Comparison of ENCODE assay signal across 19 cellular contexts in genomic region chr6:2502096-2502997, GRCh38.
DNase-seq lines count a peak whose midpoint lies in the region; ATAC-seq, FAIRE-seq and TF ChIP-seq lines count a peak whose summit lies in the region.
"Had no signal": no experiment of that assay in that cellular context is flagged by ENCODE, and none has a peak within 500 bp of the region (broad histone marks: within the 10 kb centered on the region; RNA-seq: fewer than 3 reads in every experiment).

No MANE protein-coding gene starts in this region.

- WGBS in HepG2 (ENCODE audit: low lambda C conversion rate): 38% methylated on average over 18 of the region's 18 CpGs
- WGBS in suprapubic skin: 57% methylated on average over 18 of the region's 18 CpGs

- no peaks in the 10 kb centered on the region for H4K20me1 ChIP-seq in HepG2 (ENCODE audit: insufficient read depth, low read length)

- H3K4me3 ChIP-seq in MG63 (no peak overlapping the region), brain microvascular endothelial cell (ENCODE audit: low read depth, low read length) (no peak overlapping the region), HepG2 (replicated peaks in 1 of 3; ENCODE audit: insufficient read depth in 1 of 3, low read depth in 2 of 3, low read length in 3 of 3) (peak overlapping the region in 1 of 3 experiments; percentile 13; a peak in 1 of 6 replicates), suprapubic skin (no peak overlapping the region)
- H3K4me3 ChIP-seq: HAP-1, right atrium auricular region had no signal

- POLR2A ChIA-PET in HepG2 (lab: Yijun Ruan, JAX): no interaction called here

- TF ChIP-seq EP300 in HepG2 (IDR thresholded peaks at IDR 0.05; ENCODE audit: low read depth in 2 of 2, low read length in 2 of 2) (no peak), HepG2 (CRISPR knock-in tag; IDR thresholded peaks at IDR 0.05; ENCODE audit: borderline replicate concordance) (no peak), suprapubic skin (IDR thresholded peaks at IDR 0.05) (no peak)

- DNase-seq in MG63 (peak; percentile 44), brain microvascular endothelial cell (no peak), HepG2 (ENCODE audit: low spot score) (peak; percentile 18), suprapubic skin (ENCODE audit: low spot score in 2 of 2) (no peak), NCI-H2171 (lab: John Stamatoyannopoulos, UW) (no peak), NCI-H2107 (lab: John Stamatoyannopoulos, UW) (no peak)
- DNase-seq: activated B cell treated with CpG ODN at 0.5 μM for 24 hours; activated CD8-positive, alpha-beta memory T cell treated with anti-CD3 and anti-CD28 coated beads, Interleukin-2, amount 10 ng/mL, durations not matched to agents 7 days and 5 days; activated gamma-delta T cell; aorta; C1 segment of cervical spinal cord; DMS79; NCI-H1105 treated with DMSO at 0.1 percent for 48 hours; stimulated activated CD4-positive, alpha-beta T cell treated with anti-CD3 and anti-CD28 coated beads, Interleukin-4, amount 100 ng/mL, for 24 hours; SW 1271 had no signal

- H3K27me3 ChIP-seq in MG63 (no peaks in the 10 kb centered on the region), brain microvascular endothelial cell (replicated peaks) (no peaks in the 10 kb centered on the region), HepG2 (ENCODE audit: control insufficient read depth in 1 of 2, insufficient read depth in 2 of 2, low read length in 2 of 2) (no peaks in the 10 kb centered on the region; a peak in 1 of 5 replicates), suprapubic skin (peaks cover 6% of the 10 kb centered on the region)
- H3K27me3 ChIP-seq: right atrium auricular region had no signal

- CTCF ChIA-PET in HepG2 (lab: Yijun Ruan, JAX; ENCODE audit: low intra/inter-chr PET ratio, low total read pairs): no interaction called here

- FAIRE-seq in HepG2 (lab: Jason Lieb, UNC): peak; percentile 8

- H3K9me3 ChIP-seq in MG63: no peaks in the 10 kb centered on the region
- H3K9me3 ChIP-seq in HepG2 (ENCODE audit: low read length): no peaks in the 10 kb centered on the region
- H3K9me3 ChIP-seq in suprapubic skin: no peaks in the 10 kb centered on the region
- H3K9me3 ChIP-seq: HAP-1, right atrium auricular region had no signal

- no TSS peak for BruUV-seq in HepG2 (replicated peaks; lab: Mats Ljungman, UMichigan)

- H3K9ac ChIP-seq in HepG2 (ENCODE audit: insufficient read depth, low read depth, low read length): no peak overlapping the region

- ATAC-seq in HepG2 (peak; percentile 49), GM19328 (IDR thresholded peaks at IDR 0.05; ENCODE audit: unreplicated experiment) (no peak)
- ATAC-seq: activated CD8-positive, alpha-beta memory T cell treated with anti-CD3 and anti-CD28 coated beads, Interleukin-2, amount 10 ng/mL, durations not matched to agents 7 days and 5 days; natural killer cell treated with Interleukin-12 subunit alpha and Interleukin-12 subunit beta and Interleukin-15 and Interleukin-18, amount 100 ng/mL, for 72 hours had no signal

- no peak for TF ChIP-seq RAD21 in HepG2 (CRISPR knock-in tag; IDR thresholded peaks at IDR 0.05)

- intact Hi-C loops in HepG2 (cut with micrococcal nuclease; ENCODE audit: unreplicated experiment): no loop called here

- H3K79me2 ChIP-seq in HepG2 (ENCODE audit: insufficient read depth, low read length): no peaks in the 10 kb centered on the region

- H3K36me3 ChIP-seq in MG63 (no peaks in the 10 kb centered on the region), brain microvascular endothelial cell (replicated peaks) (no peaks in the 10 kb centered on the region), HepG2 (replicated peaks in 1 of 2; ENCODE audit: control insufficient read depth in 1 of 2, insufficient read depth in 2 of 2, low read length in 2 of 2) (no peaks in the 10 kb centered on the region), suprapubic skin (no peaks in the 10 kb centered on the region)
- H3K36me3 ChIP-seq: HAP-1, right atrium auricular region had no signal

- no peak for TF ChIP-seq POLR2A in HepG2 (IDR thresholded peaks at IDR 0.05; ENCODE audit: insufficient read depth in 1 of 2, low read depth in 2 of 2, low read length in 2 of 2)
- no peak for TF ChIP-seq POLR2A in suprapubic skin (IDR thresholded peaks at IDR 0.05)

- in situ Hi-C loops in brain microvascular endothelial cell (cut with HindIII; ENCODE audit: low pct_ligation_motif_present, low sequenced_read_pairs): no loop called here
- in situ Hi-C loops in HepG2 (cut with HindIII; ENCODE audit: extremely low pct_ligation_motif_present, low pct_unique_long_range_greater_than_20kb): no loop called here

- peak overlapping the region; percentile 25 for H2AFZ ChIP-seq in HepG2 (ENCODE audit: low read length)

- peaks cover 38% of the 10 kb centered on the region for H3K4me1 ChIP-seq in HepG2 (ENCODE audit: insufficient read depth, low read length)
- H3K4me1 ChIP-seq in suprapubic skin: peaks cover 14% of the 10 kb centered on the region
- H3K4me1 ChIP-seq: HAP-1 had no signal

- H3K4me2 ChIP-seq in HepG2 (ENCODE audit: low read depth, low read length): peak overlapping the region; percentile 59

- TF ChIP-seq CTCF in brain microvascular endothelial cell (IDR thresholded peaks at IDR 0.05; ENCODE audit: low read depth, low read length, missing control alignments) (no peak), HepG2 (CRISPR knock-in tag; IDR thresholded peaks at IDR 0.05) (no peak), suprapubic skin (IDR thresholded peaks at IDR 0.05) (no peak)

- peak overlapping the region; percentile 27 for H3K27ac ChIP-seq in brain microvascular endothelial cell
- no peak overlapping the region for H3K27ac ChIP-seq in HepG2 (ENCODE audit: extremely low read length, insufficient read depth, low read length)
- H3K27ac ChIP-seq in suprapubic skin: peak overlapping the region; percentile 16
- H3K27ac ChIP-seq: right atrium auricular region had no signal

TF ChIP-seq in HepG2, 621 proteins besides CTCF, POLR2A, EP300 and RAD21 (continues in another document):
- peak; percentile 65; the same call in 1 of the 2 replicates for TF ChIP-seq CEBPB (IDR thresholded peaks at IDR 0.05; ENCODE audit: borderline replicate concordance, low read depth, low read length)
- TF ChIP-seq ZBTB37 (CRISPR knock-in tag; IDR thresholded peaks at IDR 0.05): peak; percentile 75; the same call in 1 of the 2 replicates
- TF ChIP-seq, protein P1, sequence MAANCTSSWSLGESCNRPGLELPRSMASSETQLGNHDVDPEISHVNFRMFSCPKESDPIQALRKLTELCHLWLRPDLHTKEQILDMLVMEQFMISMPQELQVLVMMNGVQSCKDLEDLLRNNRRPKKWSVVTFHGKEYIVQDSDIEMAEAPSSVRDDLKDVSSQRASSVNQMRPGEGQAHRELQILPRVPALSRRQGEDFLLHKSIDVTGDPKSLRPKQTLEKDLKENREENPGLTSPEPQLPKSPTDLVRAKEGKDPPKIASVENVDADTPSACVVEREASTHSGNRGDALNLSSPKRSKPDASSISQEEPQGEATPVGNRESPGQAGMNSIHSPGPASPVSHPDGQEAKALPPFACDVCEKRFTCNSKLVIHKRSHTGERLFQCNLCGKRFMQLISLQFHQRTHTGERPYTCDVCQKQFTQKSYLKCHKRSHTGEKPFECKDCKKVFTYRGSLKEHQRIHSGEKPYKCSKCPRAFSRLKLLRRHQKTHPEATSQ (CRISPR knock-in tag; IDR thresholded peaks at IDR 0.05; ENCODE audit: borderline replicate concordance): 0 out of 2 replicates have a peak, but pooled peaks have one; percentile 31
- no peak for TF ChIP-seq ZNF441 (CRISPR knock-in tag; IDR thresholded peaks at IDR 0.05; ENCODE audit: borderline replicate concordance)
- TF ChIP-seq GATAD2A (CRISPR knock-in tag; IDR thresholded peaks at IDR 0.05): peak; percentile 23; the same call in 1 of the 2 replicates
- TF ChIP-seq, protein P2, sequence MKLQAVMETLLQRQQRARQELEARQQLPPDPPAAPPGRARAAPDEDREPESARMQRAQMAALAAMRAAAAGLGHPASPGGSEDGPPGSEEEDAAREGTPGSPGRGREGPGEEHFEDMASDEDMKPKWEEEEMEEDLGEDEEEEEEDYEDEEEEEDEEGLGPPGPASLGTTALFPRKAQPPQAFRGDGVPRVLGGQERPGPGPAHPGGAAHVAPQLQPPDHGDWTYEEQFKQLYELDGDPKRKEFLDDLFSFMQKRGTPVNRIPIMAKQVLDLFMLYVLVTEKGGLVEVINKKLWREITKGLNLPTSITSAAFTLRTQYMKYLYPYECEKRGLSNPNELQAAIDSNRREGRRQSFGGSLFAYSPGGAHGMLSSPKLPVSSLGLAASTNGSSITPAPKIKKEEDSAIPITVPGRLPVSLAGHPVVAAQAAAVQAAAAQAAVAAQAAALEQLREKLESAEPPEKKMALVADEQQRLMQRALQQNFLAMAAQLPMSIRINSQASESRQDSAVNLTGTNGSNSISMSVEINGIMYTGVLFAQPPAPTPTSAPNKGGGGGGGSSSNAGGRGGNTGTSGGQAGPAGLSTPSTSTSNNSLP (IDR thresholded peaks at IDR 0.05; ENCODE audit: low read depth, low read length): 0 out of 2 replicates have a peak, but pooled peaks have one; percentile 11

Comparison
In these comparisons a context has a peak if more than half of its experiments do, and no peak if none do; other contexts are left out.
1. DNase-seq: peak in MG63 (single experiment) and HepG2 (single experiment); none in brain microvascular endothelial cell (single experiment), suprapubic skin (0 of 2), NCI-H2171 (single experiment) and NCI-H2107 (single experiment).